Comparison of ENCODE assay signal across 9 cellular contexts in the genomic region with DNA sequence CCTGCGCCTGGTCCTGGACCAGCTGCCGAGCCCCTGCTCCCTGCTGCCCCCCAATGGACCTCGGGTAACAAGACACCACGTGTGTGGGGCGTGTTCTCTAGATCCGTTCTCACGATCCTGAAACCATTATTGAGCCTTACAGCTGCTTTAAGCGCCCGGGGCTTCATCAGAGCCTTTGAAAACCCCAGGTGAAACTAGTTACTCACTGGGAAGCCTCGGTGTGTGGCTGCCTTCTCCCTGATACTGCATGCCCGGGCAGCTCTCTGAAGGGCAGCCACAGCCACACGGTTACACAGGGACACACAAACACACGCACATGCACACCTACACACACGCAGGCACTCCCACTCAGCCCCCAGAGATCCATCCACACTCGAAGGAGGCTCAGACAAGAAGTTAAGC. TPM values are rescaled to one million over a fixed set of nuclear protein-coding genes. Genes with fewer than 3 reads are reported as not detected.
A peak's percentile ranks its signal among the peaks of the same experiment; 100 is the strongest.
DNase-seq lines count a peak whose midpoint lies in the region; ATAC-seq, FAIRE-seq and TF ChIP-seq lines count a peak whose summit lies in the region.
"Had no signal": no experiment of that assay in that cellular context is flagged by ENCODE, and none has a peak within 500 bp of the region (broad histone marks: within the 10 kb centered on the region; RNA-seq: fewer than 3 reads in every experiment).

No MANE protein-coding gene starts in this region.

- H3K27me3 ChIP-seq in SJSA1 (replicated peaks), result peaks cover 59% of the 10 kb centered on the region
- H3K27me3 ChIP-seq in mucosa of rectum (ENCODE audit: control insufficient read depth in 2 of 2, insufficient read depth in 2 of 2, low read length in 2 of 2), result peaks cover 3 to 14% of the 10 kb centered on the region in 2 donors

- peak; percentile 64 for ATAC-seq in HG03175 (IDR thresholded peaks at IDR 0.05; ENCODE audit: unreplicated experiment)
- no peak for ATAC-seq in GM18870 (IDR thresholded peaks at IDR 0.05; ENCODE audit: unreplicated experiment)

- H3K36me3 ChIP-seq in SJSA1 (no peaks in the 10 kb centered on the region), mucosa of rectum (ENCODE audit: control insufficient read depth in 2 of 2, insufficient read depth in 2 of 2, low read length in 2 of 2) (no peaks in the 10 kb centered on the region)

- DNase-seq in AG09309 (ENCODE audit: low read depth) (no peak), GM12891 (ENCODE audit: insufficient read length, low spot score) (no peak), SJSA1 (ENCODE audit: low read depth in 1 of 2, low spot score in 2 of 2) (peak; percentile 38 to 63), dermis blood vessel endothelial cell (peak; percentile 75), NCI-H2196 treated with DMSO at 0.1 percent for 48 hours (lab: John Stamatoyannopoulos, UW; ENCODE audit: unreplicated experiment) (no peak)

- peak; percentile 69 for TF ChIP-seq CTCF in AG09309 (IDR thresholded peaks at IDR 0.05; ENCODE audit: control insufficient read depth, insufficient read depth, low read depth, low read length, missing control alignments)

- H3K9ac ChIP-seq in mucosa of rectum (ENCODE audit: low read depth in 1 of 2, low read length in 2 of 2), result peak overlapping the region in 1 of 2 donors; percentile 5

- TF ChIP-seq POLR2A in GM12891 (IDR thresholded peaks at IDR 0.05; ENCODE audit: low read depth, low read length), result peak; percentile 50; the same call in 1 of the 2 replicates

- peaks cover 24% of the 10 kb centered on the region for H3K4me1 ChIP-seq in SJSA1 (replicated peaks)
- H3K4me1 ChIP-seq in mucosa of rectum (ENCODE audit: control insufficient read depth in 2 of 2, insufficient read depth in 2 of 2, low read length in 2 of 2), result peaks cover 26 to 31% of the 10 kb centered on the region in 2 donors

- H3K4me3 ChIP-seq in AG09309 (ENCODE audit: control insufficient read depth, low read depth, low read length) (no peak overlapping the region), SJSA1 (no peak overlapping the region), mucosa of rectum (ENCODE audit: low read length in 2 of 2) (peak overlapping the region in 1 of 2 donors; percentile 26)

- peak; percentile 76 for FAIRE-seq in GM12891 (lab: Jason Lieb, UNC)

- no peak overlapping the region for H3K27ac ChIP-seq in SJSA1
- H3K27ac ChIP-seq in mucosa of rectum (ENCODE audit: low read depth in 2 of 2, low read length in 2 of 2), result peak overlapping the region; percentile 61 to 63

- H3K9me3 ChIP-seq in SJSA1 (replicated peaks) (no peaks in the 10 kb centered on the region), mucosa of rectum (ENCODE audit: control insufficient read depth in 2 of 2, low read length in 2 of 2) (no peaks in the 10 kb centered on the region)

TF ChIP-seq in GM12891, 5 proteins besides CTCF, POLR2A, EP300 and RAD21:
- TF ChIP-seq SPI1 (IDR thresholded peaks at IDR 0.05; ENCODE audit: low read depth, low read length), result no peak
- TF ChIP-seq POU2F2 (IDR thresholded peaks at IDR 0.05; ENCODE audit: low read depth, low read length), result peak; percentile 44; the same call in 1 of the 2 replicates
- TF ChIP-seq POLR2AphosphoS5 (IDR thresholded peaks at IDR 0.05; ENCODE audit: low read depth, low read length), result 0 out of 2 replicates have a peak, but pooled peaks have one; percentile 23
- TF ChIP-seq PAX5 (IDR thresholded peaks at IDR 0.05; ENCODE audit: insufficient read depth, low read length, severe bottlenecking), result peak; percentile 24
- TF ChIP-seq TAF1 (IDR thresholded peaks at IDR 0.05; ENCODE audit: low read depth, low read length), result 0 out of 2 replicates have a peak, but pooled peaks have one; percentile 6
TF ChIP-seq in GM12891: peak in this region for 4.

RNA-seq across cellular contexts. Expression of gene HES2, which starts 5.3 kb away (rescaled TPM):
- polyA plus RNA-seq in GM12891 (2012; ENCODE audit: low read depth, missing spikeins), result 0.85 TPM
- total RNA-seq in SJSA1 (2014; rRNA removed; shearing (Covaris generic)), result 0.03 TPM in 1 of 2 replicates, not detected in the other
- total RNA-seq in dermis blood vessel endothelial cell, result 9.9 and 14.1 TPM in 2 replicates
- polyA plus RNA-seq: IgD-negative memory B cell had no signal

RNA-seq across cellular contexts. Expression of gene ESPN, which starts 10.1 kb away (rescaled TPM):
- 0.13 TPM for polyA plus RNA-seq in GM12891 (2012; ENCODE audit: low read depth, missing spikeins)
- not detected in 2 replicates for total RNA-seq in SJSA1 (2014; rRNA removed; shearing (Covaris generic))
- 0.60 and 0.68 TPM in 2 replicates for total RNA-seq in dermis blood vessel endothelial cell
- polyA plus RNA-seq: IgD-negative memory B cell had no signal

RNA-seq across cellular contexts. Expression of gene ACOT7, which starts 20.9 kb away (rescaled TPM):
- 61.5 TPM for polyA plus RNA-seq in GM12891 (2012; ENCODE audit: low read depth, missing spikeins)
- 33.9 and 36.9 TPM in 2 replicates for total RNA-seq in SJSA1 (2014; rRNA removed; shearing (Covaris generic))
- total RNA-seq in dermis blood vessel endothelial cell, result 17.5 and 33.7 TPM in 2 replicates

RNA-seq across cellular contexts. Expression of gene TNFRSF25, which starts 51.5 kb away (rescaled TPM):
- polyA plus RNA-seq in GM12891 (2012; ENCODE audit: low read depth, missing spikeins), result 0.46 TPM
- total RNA-seq in SJSA1 (2014; rRNA removed; shearing (Covaris generic)), result 0.13 and 0.32 TPM in 2 replicates
- total RNA-seq in dermis blood vessel endothelial cell, result 8.0 and 17.4 TPM in 2 replicates

Comparison
In these comparisons a context has a peak if more than half of its experiments do, and no peak if none do; other contexts are left out.
1. DNase-seq: peak in SJSA1 (2 of 2) and dermis blood vessel endothelial cell (single experiment); none in AG09309 (single experiment), GM12891 (single experiment) and NCI-H2196 treated with DMSO at 0.1 percent for 48 hours (single experiment).
2. RNA of gene HES2, which starts 5.3 kb away (total RNA-seq): 9.9 to 14.1 TPM in dermis blood vessel endothelial cell; 0.03 TPM in SJSA1; every median in the first group is over 10 times any median in the second.